8 cellular contexts compared by ENCODE assay signal in the genomic region with DNA sequence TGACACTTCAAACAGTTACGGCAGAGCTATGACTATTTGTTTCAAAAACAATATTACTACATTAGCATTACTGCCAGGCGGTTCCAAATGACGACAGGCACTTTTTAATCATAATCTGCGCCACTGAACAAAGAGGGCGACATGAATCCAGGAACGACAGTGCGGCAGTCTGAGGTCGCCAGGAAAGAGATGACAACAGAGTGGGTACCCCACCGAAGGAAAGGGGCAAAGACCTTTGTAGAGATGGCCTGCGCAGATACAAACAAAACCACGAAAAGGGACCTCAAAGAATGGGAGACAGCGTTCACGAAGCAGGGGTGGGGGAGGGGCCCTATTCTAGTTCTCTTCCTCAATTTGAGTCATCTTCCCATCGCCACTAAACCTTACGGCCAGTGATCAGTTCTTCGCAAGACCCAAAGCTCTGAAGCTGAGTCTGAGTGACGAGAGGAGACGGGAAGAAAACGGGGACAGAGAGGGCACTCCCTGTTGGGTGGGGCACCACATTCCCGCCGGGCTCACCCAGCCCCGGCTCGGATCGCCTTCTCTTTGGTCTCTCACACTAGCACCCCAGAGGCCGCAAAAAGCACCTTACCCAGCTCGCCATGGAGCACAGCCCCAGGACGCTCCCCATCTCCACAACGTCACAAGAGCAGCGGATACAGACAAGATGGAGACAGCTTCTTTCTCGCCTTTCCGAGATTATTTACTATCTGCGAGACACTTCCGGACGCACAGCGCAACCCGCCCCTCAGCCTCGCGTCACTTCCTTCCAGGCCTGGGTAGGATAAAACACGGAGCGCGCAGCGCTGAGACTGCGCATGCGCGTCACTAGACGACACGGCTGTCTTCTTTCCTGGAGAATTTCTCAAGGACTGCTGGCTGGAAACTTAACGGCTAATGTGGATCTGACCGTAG. TPM values are rescaled to one million over a fixed set of nuclear protein-coding genes. Genes with fewer than 3 reads are reported as not detected.
DNase-seq lines count a peak whose midpoint lies in the region; ATAC-seq, FAIRE-seq and TF ChIP-seq lines count a peak whose summit lies in the region.

SERINC1 (minus strand) TSS at position 701 of the 915 bp plus-strand sequence; CDS start at position 631, 70 bp downstream.

- TF ChIP-seq CTCF in transverse colon (IDR thresholded peaks at IDR 0.05) = no peak

- H3K4me3 Mint-ChIP-seq in T-cell = peak within 1 kb of the TSS; percentile 99 to 100 (median 100)

- DNase-seq in GM12891 (ENCODE audit: insufficient read length, low spot score) (peak; percentile 53), NCI-H1436 treated with DMSO at 0.1 percent for 48 hours (lab: John Stamatoyannopoulos, UW) (peak; percentile 77), T-cell (peak; percentile 84 to 95 (median 93)), cardiac septum (ENCODE audit: low spot score) (peak; percentile 97), trophoblast cell (peak; percentile 96 to 98), transverse colon (peak; percentile 95)

- no peaks in the 10 kb centered on the region for H3K27me3 ChIP-seq in trophoblast cell (ENCODE audit: insufficient read depth, low read length)
- H3K27me3 ChIP-seq in transverse colon = no peaks in the 10 kb centered on the region

- H2AFZ ChIP-seq in trophoblast cell (ENCODE audit: insufficient read depth, low read length, poor library complexity) = peak within 1 kb of the TSS; percentile 64

- H3K9me3 Mint-ChIP-seq in T-cell = no peaks in the 10 kb centered on the region

- H2BK12ac ChIP-seq in trophoblast cell (ENCODE audit: low read length) = no peak within 1 kb of the TSS

- H3K27ac ChIP-seq in adipose tissue (ENCODE audit: low read depth, low read length) (peak within 1 kb of the TSS; percentile 75), trophoblast cell (ENCODE audit: low read depth, low read length) (peak within 1 kb of the TSS; percentile 59), transverse colon (peak within 1 kb of the TSS; percentile 88 to 95 (median 92))

- H3K4me1 ChIP-seq in trophoblast cell (ENCODE audit: control insufficient read depth in 1 of 2, insufficient read depth in 2 of 2, low read length in 2 of 2) (peaks cover 0 to 3% of the 10 kb centered on the region in 2 experiments), transverse colon (peaks cover 0 to 48% (median 18%) of the 10 kb centered on the region in 4 donors)

- H3K27me3 Mint-ChIP-seq in T-cell = no peaks in the 10 kb centered on the region

- peak within 1 kb of the TSS; percentile 85 for H4K8ac ChIP-seq in trophoblast cell (ENCODE audit: low read depth, low read length)

- H3K9ac ChIP-seq in trophoblast cell (ENCODE audit: low read length) = peak within 1 kb of the TSS; percentile 84

- peaks cover 24% of the 10 kb centered on the region for H3K36me3 Mint-ChIP-seq in T-cell

- peaks cover 40 to 49% (median 46%) of the 10 kb centered on the region in 3 donors for H3K4me1 Mint-ChIP-seq in T-cell

- peak within 1 kb of the TSS; percentile 75 for H3K4ac ChIP-seq in trophoblast cell (ENCODE audit: low read depth, low read length)

- peak within 1 kb of the TSS; percentile 82 for H3K14ac ChIP-seq in trophoblast cell (ENCODE audit: low read length)

- TF ChIP-seq EP300 in transverse colon (IDR thresholded peaks at IDR 0.05; ENCODE audit: low read depth) = peak; percentile 19

- TF ChIP-seq POLR2A in GM12891 (IDR thresholded peaks at IDR 0.05; ENCODE audit: low read depth, low read length) = peak; percentile 95
- peak; percentile 95 for TF ChIP-seq POLR2A in transverse colon (IDR thresholded peaks at IDR 0.05)

- H3K4me2 ChIP-seq in trophoblast cell (ENCODE audit: low read length) = peak within 1 kb of the TSS; percentile 72

- H2AK5ac ChIP-seq in trophoblast cell (ENCODE audit: low read length) = peak within 1 kb of the TSS; percentile 68

- H3K23ac ChIP-seq in trophoblast cell (ENCODE audit: low read length) = no peak within 1 kb of the TSS

- CTCF ChIA-PET in T-cell (lab: Charles Lee) = interaction anchor here (0.6 to 2.6 kb wide), 8 partner anchors 8 to 88 kb away, joined by 3 to 26 read pairs (median 4); partner anchors contain the start of gene HSF2 (in 1 of the 2)

- peak within 1 kb of the TSS; percentile 80 for H4K91ac ChIP-seq in trophoblast cell (ENCODE audit: low read depth, low read length)

- intact Hi-C loops in cardiac septum (cut with DNase I) (loop anchor here (1.0 kb wide), 1 partner anchor 72 kb away; the partner anchor contains the start of gene HSF2), transverse colon (cut with DNase I; ENCODE audit: low total_unique reads) (loop anchor here (5.0 kb wide), 1 partner anchor 64 kb away; no protein-coding TSS in a partner anchor)

- H3K27ac Mint-ChIP-seq in T-cell = peak within 1 kb of the TSS; percentile 99 to 100

- H3K36me3 ChIP-seq in trophoblast cell (ENCODE audit: control insufficient read depth in 1 of 2, insufficient read depth in 2 of 2, low read length in 2 of 2) = peaks cover under 1 to 2% of the 10 kb centered on the region in 2 experiments
- H3K36me3 ChIP-seq in transverse colon = no peaks in the 10 kb centered on the region

- peaks cover 8% of the 10 kb centered on the region for H3K79me1 ChIP-seq in trophoblast cell (ENCODE audit: low read length)

- H3K9me3 ChIP-seq in trophoblast cell (ENCODE audit: insufficient read depth, low read depth, low read length) (no peaks in the 10 kb centered on the region), transverse colon (no peaks in the 10 kb centered on the region)

- peak within 1 kb of the TSS; percentile 44 for H2BK120ac ChIP-seq in trophoblast cell (ENCODE audit: insufficient read depth, low read length, poor library complexity)

- H3K18ac ChIP-seq in trophoblast cell (ENCODE audit: low read length) = peak within 1 kb of the TSS; percentile 67

- peak; percentile 100 for FAIRE-seq in GM12891 (lab: Jason Lieb, UNC)

- H2BK5ac ChIP-seq in trophoblast cell (ENCODE audit: low read depth, low read length, poor library complexity) = peak within 1 kb of the TSS; percentile 69

- POLR2A ChIA-PET in T-cell (lab: Charles Lee) = interaction anchor here (0.5 to 1.9 kb wide), 12 partner anchors 9 to 74 kb away, joined by 3 to 8 read pairs (median 4); partner anchors contain the start of gene HSF2 (in 2 of the 2)

- in situ Hi-C loops in transverse colon (cut with MboI; ENCODE audit: low pct_ligation_motif_present in 1 of 4, low pct_unique_long_range_greater_than_20kb in 1 of 4, low sequenced_read_pairs in 3 of 4) = loop anchor here in 1 of 4 donors (10.0 kb wide), 1 partner anchor 77 kb away; the partner anchor contains the start of gene HSF2

- H3K79me2 ChIP-seq in trophoblast cell (ENCODE audit: control insufficient read depth, insufficient read depth, low read length, poor library complexity) = peaks cover 10% of the 10 kb centered on the region

- H3K4me3 ChIP-seq in trophoblast cell (ENCODE audit: low read depth, low read length) = peak within 1 kb of the TSS; percentile 94
- peak within 1 kb of the TSS; percentile 67 to 87 (median 77) for H3K4me3 ChIP-seq in transverse colon

- ATAC-seq in HG02840 (IDR thresholded peaks at IDR 0.05; ENCODE audit: low FRiP score, unreplicated experiment) = peak; percentile 99
- peak; percentile 94 to 97 (median 96) for ATAC-seq in T-cell (replicated peaks in 1 of 4)

- peak within 1 kb of the TSS; percentile 66 for H4K12ac ChIP-seq in trophoblast cell (ENCODE audit: low read depth, low read length)

- 0% methylated on average over 49 of the region's 49 CpGs for WGBS in adipose tissue, 3 donors
- no CpG with 5 or more reads among the region's 49 CpGs for WGBS in trophoblast cell (ENCODE audit: extremely low coverage, insufficient coverage, insufficient read length)
- WGBS in transverse colon (ENCODE audit: low coverage in 1 of 2), 2 donors = 0% methylated on average over 4 to 49 of the region's 49 CpGs

TF ChIP-seq in GM12891, 5 proteins besides CTCF, POLR2A, EP300 and RAD21:
- TF ChIP-seq PAX5 (IDR thresholded peaks at IDR 0.05; ENCODE audit: insufficient read depth, low read length, severe bottlenecking) (no peak), TAF1 (IDR thresholded peaks at IDR 0.05; ENCODE audit: low read depth, low read length) (peak; percentile 89), POLR2AphosphoS5 (IDR thresholded peaks at IDR 0.05; ENCODE audit: low read depth, low read length) (peak; percentile 95), SPI1 (IDR thresholded peaks at IDR 0.05; ENCODE audit: low read depth, low read length) (peak; percentile 68), POU2F2 (IDR thresholded peaks at IDR 0.05; ENCODE audit: low read depth, low read length) (peak; percentile 69)

RNA-seq across cellular contexts. Expression of gene SERINC1, which starts in this region (rescaled TPM):
- polyA plus RNA-seq in GM12891 (2012; ENCODE audit: low read depth, missing spikeins) = 24.6 TPM
- total RNA-seq in T-cell (100 to 1,000 TPM; 110 to 121 (median 116) TPM), cardiac septum (192 TPM), transverse colon (100 to 1,000 TPM in 2 of 4 donors, 10 to 100 TPM in 2; 32.6 to 138 (median 87.0) TPM)
- 100 to 1,000 TPM in 2 of 3 donors, 10 to 100 TPM in 1; 61.0 to 164 (median 156) TPM for polyA plus RNA-seq in adipose tissue
- polyA plus RNA-seq in trophoblast cell (2013) = 82.6 and 84.7 TPM in 2 replicates

Comparison
In these comparisons a context has a peak if more than half of its experiments do, and no peak if none do; other contexts are left out.
1. Peak in every context shown above with its lines: DNase-seq, ATAC-seq, H3K4me3 ChIP-seq and H3K27ac ChIP-seq.